In genomic region chr5:143213231-143213850, GRCh38 we compare ENCODE assay signal across 10 cellular contexts.
DNase-seq lines count a peak whose midpoint lies in the region; ATAC-seq and TF ChIP-seq lines count a peak whose summit lies in the region.
"Had no signal": no experiment of that assay in that cellular context is flagged by ENCODE, and none has a peak within 500 bp of the region (broad histone marks: within the 10 kb centered on the region; RNA-seq: fewer than 3 reads in every experiment).

No MANE protein-coding gene starts in this region.

- H3K27ac Mint-ChIP-seq in activated CD4-positive, alpha-beta T cell treated with anti-CD3 and anti-CD28 coated beads for 36 hours, result peak overlapping the region; percentile 47
- peak overlapping the region; percentile 62 for H3K27ac Mint-ChIP-seq in endodermal cell

- WGBS in endodermal cell (ENCODE audit: insufficient coverage in 1 of 2, insufficient read length in 1 of 2), 2 experiments, result 89 to 91% methylated on average over 5 to 6 of the region's 6 CpGs

- H3K36me3 ChIP-seq in KMS-11 (ENCODE audit: insufficient read depth) (no peaks in the 10 kb centered on the region), endodermal cell (ENCODE audit: control insufficient read depth, insufficient read depth, low read length) (no peaks in the 10 kb centered on the region), osteoblast (ENCODE audit: insufficient read depth, low read length) (no peaks in the 10 kb centered on the region)

- ATAC-seq in activated CD4-positive, alpha-beta T cell treated with anti-CD3 and anti-CD28 coated beads for 36 hours, result no peak
- ATAC-seq: A549, left colon had no signal

- H3K27me3 ChIP-seq in KMS-11 (ENCODE audit: insufficient read depth, low read depth) (no peaks in the 10 kb centered on the region), endodermal cell (ENCODE audit: control insufficient read depth, insufficient read depth, low read length, poor library complexity, severe bottlenecking) (no peaks in the 10 kb centered on the region), osteoblast (ENCODE audit: insufficient read depth, low read length) (no peaks in the 10 kb centered on the region)

- peaks cover 79% of the 10 kb centered on the region for H3K4me1 ChIP-seq in KMS-11 (ENCODE audit: low read depth, poor library complexity, severe bottlenecking)
- peaks cover 2% of the 10 kb centered on the region for H3K4me1 ChIP-seq in endodermal cell (ENCODE audit: control insufficient read depth, insufficient read depth, low read length)
- peaks cover 19% of the 10 kb centered on the region for H3K4me1 ChIP-seq in osteoblast (ENCODE audit: insufficient read depth, low read length)

- peaks cover 33% of the 10 kb centered on the region for H3K4me1 Mint-ChIP-seq in activated CD4-positive, alpha-beta T cell treated with anti-CD3 and anti-CD28 coated beads for 36 hours
- peaks cover 36% of the 10 kb centered on the region for H3K4me1 Mint-ChIP-seq in endodermal cell

- H3K9me3 ChIP-seq in endodermal cell (ENCODE audit: control insufficient read depth, low read length), result no peaks in the 10 kb centered on the region
- no peaks in the 10 kb centered on the region for H3K9me3 ChIP-seq in osteoblast (ENCODE audit: low read depth, low read length)
- H3K9me3 ChIP-seq: A549 had no signal

- H3K4me2 ChIP-seq in KMS-11 (peak overlapping the region; percentile 72), osteoblast (ENCODE audit: insufficient read depth, low read length) (peak overlapping the region; percentile 36)
- H3K4me2 ChIP-seq: A549 had no signal

- peaks cover 16% of the 10 kb centered on the region for H3K36me3 Mint-ChIP-seq in activated CD4-positive, alpha-beta T cell treated with anti-CD3 and anti-CD28 coated beads for 36 hours (ENCODE audit: low read depth)
- H3K36me3 Mint-ChIP-seq in endodermal cell (ENCODE audit: low read depth), result peaks cover 19% of the 10 kb centered on the region

- H3K27me3 Mint-ChIP-seq in activated CD4-positive, alpha-beta T cell treated with anti-CD3 and anti-CD28 coated beads for 36 hours, result no peaks in the 10 kb centered on the region
- H3K27me3 Mint-ChIP-seq in endodermal cell (ENCODE audit: insufficient read depth), result no peaks in the 10 kb centered on the region

- H3K4me3 ChIP-seq in KMS-11 (IDR thresholded peaks at IDR 0.05; ENCODE audit: insufficient read depth, low read depth, low read length), result no peak overlapping the region
- H3K4me3 ChIP-seq in endodermal cell (ENCODE audit: low read length), result no peak overlapping the region
- no peak overlapping the region for H3K4me3 ChIP-seq in osteoblast (ENCODE audit: insufficient read depth, low read length)
- H3K4me3 ChIP-seq: A549 had no signal

- no peak overlapping the region for H3K4me3 Mint-ChIP-seq in activated CD4-positive, alpha-beta T cell treated with anti-CD3 and anti-CD28 coated beads for 36 hours
- H3K4me3 Mint-ChIP-seq in endodermal cell, result no peak overlapping the region

- CTCF ChIA-PET in activated CD4-positive, alpha-beta T cell treated with anti-CD3 and anti-CD28 coated beads for 36 hours (lab: Charles Lee), result interaction anchor here (1.1 kb wide), 1 partner anchor 17 kb away, joined by 3 read pairs; no protein-coding TSS in a partner anchor

- TF ChIP-seq CTCF in KMS-11 (conservative IDR thresholded peaks at IDR 0.05; ENCODE audit: low read depth, low read length), result no peak
- TF ChIP-seq CTCF in endodermal cell (conservative IDR thresholded peaks at IDR 0.05), result no peak
- peak; percentile 6 for TF ChIP-seq CTCF in osteoblast (IDR thresholded peaks at IDR 0.05; ENCODE audit: extremely low read depth, low read depth, low read length)
- no peak for TF ChIP-seq CTCF in GM13976 (IDR thresholded peaks at IDR 0.05; ENCODE audit: borderline replicate concordance, control extremely low read depth, extremely low read depth, insufficient read depth, missing control alignments)

- POLR2A ChIA-PET in activated CD4-positive, alpha-beta T cell treated with anti-CD3 and anti-CD28 coated beads for 36 hours (lab: Charles Lee), result no interaction called here

- H4K20me1 ChIP-seq in KMS-11 (ENCODE audit: insufficient read depth) (no peaks in the 10 kb centered on the region), osteoblast (ENCODE audit: insufficient read depth, low read length) (no peaks in the 10 kb centered on the region)

- in situ Hi-C loops in GM13976 (cut with MboI; ENCODE audit: low sequenced_read_pairs, unreplicated experiment), result loop anchor here (25.0 kb wide), 2 partner anchors 599 to 749 kb away; partner anchors contain the start of gene HMHB1

- DNase-seq in activated CD4-positive, alpha-beta T cell treated with anti-CD3 and anti-CD28 coated beads for 36 hours, result no peak
- DNase-seq in activated CD4-positive, alpha-beta T cell treated with anti-CD3 and anti-CD28 coated beads, Interleukin-2, amount 50 U/mL, for 1 hour, result no peak
- DNase-seq in endodermal cell, result no peak
- DNase-seq in osteoblast (ENCODE audit: insufficient read length, low spot score, missing footprints), result no peak
- no peak for DNase-seq in GM13976 (ENCODE audit: low spot score)
- DNase-seq in DMS153 (lab: John Stamatoyannopoulos, UW), result no peak
- DNase-seq in NCI-H2107 treated with DMSO at 0.1 percent for 48 hours (lab: John Stamatoyannopoulos, UW; ENCODE audit: unreplicated experiment), result no peak
- DNase-seq: left colon had no signal

- H3K9me3 Mint-ChIP-seq in activated CD4-positive, alpha-beta T cell treated with anti-CD3 and anti-CD28 coated beads for 36 hours (ENCODE audit: low read depth), result no peaks in the 10 kb centered on the region
- no peaks in the 10 kb centered on the region for H3K9me3 Mint-ChIP-seq in endodermal cell

- intact Hi-C loops in activated CD4-positive, alpha-beta T cell treated with anti-CD3 and anti-CD28 coated beads for 36 hours (cut with DNase I, micrococcal nuclease), result no loop called here

- H2AFZ ChIP-seq in KMS-11 (ENCODE audit: low read depth) (peak overlapping the region; percentile 56), osteoblast (ENCODE audit: low read length) (peak overlapping the region; percentile 39)

- H3K79me2 ChIP-seq in KMS-11 (ENCODE audit: insufficient read depth, low read depth) (no peaks in the 10 kb centered on the region), osteoblast (ENCODE audit: insufficient read depth, low read length) (no peaks in the 10 kb centered on the region)

- H3K27ac ChIP-seq in KMS-11 (peak overlapping the region; percentile 99), endodermal cell (ENCODE audit: low read depth, low read length) (no peak overlapping the region), osteoblast (ENCODE audit: low read depth, low read length) (peak overlapping the region; percentile 13)

- H3K9ac ChIP-seq in KMS-11 (peak overlapping the region; percentile 81), endodermal cell (ENCODE audit: extremely low read depth, low read length, poor library complexity, severe bottlenecking) (no peak overlapping the region)
